Comparison of ENCODE assay signal across 12 cellular contexts in genomic region chr3:194138732-194139084, GRCh38. TPM values are rescaled to one million over a fixed set of nuclear protein-coding genes. Genes with fewer than 3 reads are reported as not detected.
A peak's percentile ranks its signal among the peaks of the same experiment; 100 is the strongest.
DNase-seq lines count a peak whose midpoint lies in the region; ATAC-seq, FAIRE-seq and TF ChIP-seq lines count a peak whose summit lies in the region.
"Had no signal": no experiment of that assay in that cellular context is flagged by ENCODE, and none has a peak within 500 bp of the region (broad histone marks: within the 10 kb centered on the region; RNA-seq: fewer than 3 reads in every experiment).

No MANE protein-coding gene starts in this region.

- intact Hi-C loops in K562 (cut with micrococcal nuclease) = loop anchor here (5.0 to 10.0 kb wide), 4 partner anchors 164 to 476 kb away; no protein-coding TSS in a partner anchor
- intact Hi-C loops in CD8-positive, alpha-beta T cell (cut with DNase I, micrococcal nuclease) = loop anchor here (2.0 to 10.0 kb wide), 6 partner anchors 259 to 546 kb away; partner anchors contain the start of genes ATP13A3 (in 2 of the 2), GP5 (in 1 of the 2) and OPA1 (in 1 of the 2)

- H3K9me3 ChIP-seq in K562 (replicated peaks; ENCODE audit: control insufficient read depth, insufficient read depth, low read depth, low read length) (no peaks in the 10 kb centered on the region), subcutaneous abdominal adipose tissue (ENCODE audit: control insufficient read depth in 5 of 5, low read length in 5 of 5) (peaks cover 0 to 4% (median 0%) of the 10 kb centered on the region in 5 donors)
- H3K9me3 ChIP-seq in CD8-positive, alpha-beta T cell (ENCODE audit: low read length) = no peaks in the 10 kb centered on the region
- H3K9me3 ChIP-seq: testis had no signal

- H3K27ac ChIP-seq in K562 (ENCODE audit: extremely low read depth, low read depth, low read length) = peak overlapping the region; percentile 97
- H3K27ac ChIP-seq in subcutaneous abdominal adipose tissue (ENCODE audit: low read depth, low read length) = peak overlapping the region; percentile 18
- H3K27ac ChIP-seq in CD8-positive, alpha-beta T cell (ENCODE audit: low read depth, low read length) = no peak overlapping the region

- H3K27me3 Mint-ChIP-seq in CD8-positive, alpha-beta T cell (ENCODE audit: low read depth) = peaks cover 58% of the 10 kb centered on the region

- H3K27ac Mint-ChIP-seq in CD8-positive, alpha-beta T cell = no peak overlapping the region

- H3K4me3 Mint-ChIP-seq in CD8-positive, alpha-beta T cell = no peak overlapping the region

- TF ChIP-seq CTCF in K562 (IDR thresholded peaks at IDR 0.05 in 2 of 3, conservative IDR thresholded peaks at IDR 0.05 in 1 of 3; ENCODE audit: insufficient read depth in 2 of 3, low read depth in 1 of 3, low read length in 3 of 3) (no peak), kidney epithelial cell (IDR thresholded peaks at IDR 0.05; ENCODE audit: insufficient read depth, low read length, poor library complexity, severe bottlenecking) (no peak)
- TF ChIP-seq CTCF in CD8-positive, alpha-beta T cell (IDR thresholded peaks at IDR 0.05) = no peak

- CTCF ChIA-PET in K562 (lab: Yijun Ruan, JAX; ENCODE audit: low intra/inter-chr PET ratio) = interaction anchor here (2.6 kb wide), 1 partner anchor 351 kb away, joined by 13 read pairs; no protein-coding TSS in a partner anchor
- CTCF ChIA-PET in CD8-positive, alpha-beta T cell (lab: Charles Lee) = interaction anchor here (1.0 to 3.1 kb wide), 3 partner anchors 177 to 476 kb away, joined by 3 to 9 read pairs (median 3); no protein-coding TSS in a partner anchor

- TF ChIP-seq EP300 in K562 (IDR thresholded peaks at IDR 0.05; ENCODE audit: low read length) = no peak

- DNase-seq in DMS53 (lab: John Stamatoyannopoulos, UW) (peak; percentile 57), DMS53 treated with DMSO at 0.1 percent for 48 hours (lab: John Stamatoyannopoulos, UW; ENCODE audit: unreplicated experiment) (no peak), K562 (ENCODE audit: extremely low read depth in 1 of 4, low spot score in 3 of 4) (no peak), kidney epithelial cell (ENCODE audit: low read depth) (no peak), globus pallidus (ENCODE audit: low spot score) (no peak)
- no peak for DNase-seq in CD8-positive, alpha-beta T cell
- DNase-seq: NCI-H1092 had no signal

- H3K4me3 ChIP-seq in K562 (peak overlapping the region; percentile 54; the same call in 1 of the 2 replicates), kidney epithelial cell (ENCODE audit: low read depth, low read length) (peak overlapping the region; percentile 76), subcutaneous abdominal adipose tissue (ENCODE audit: low read depth in 1 of 5, low read length in 5 of 5) (peak overlapping the region in 4 of 5 donors; percentile 12 to 91 (median 69))
- H3K4me3 ChIP-seq in CD8-positive, alpha-beta T cell (ENCODE audit: low read depth, low read length) = no peak overlapping the region

- peaks cover under 1% of the 10 kb centered on the region for H3K9me1 ChIP-seq in K562 (ENCODE audit: control insufficient read depth, insufficient read depth, low read length)

- H3K36me3 Mint-ChIP-seq in CD8-positive, alpha-beta T cell = peaks cover under 1% of the 10 kb centered on the region

- H3K79me2 ChIP-seq in K562 (ENCODE audit: control insufficient read depth, insufficient read depth, low read length) = peaks cover 33% of the 10 kb centered on the region

- TF ChIP-seq RAD21 in K562 (CRISPR knock-in tag; conservative IDR thresholded peaks at IDR 0.05 in 1 of 2, IDR thresholded peaks at IDR 0.05 in 1 of 2) = no peak

- TF ChIP-seq POLR2A in K562 (conservative IDR thresholded peaks at IDR 0.05) = no peak

- H2AFZ ChIP-seq in K562 (ENCODE audit: low read depth, low read length) = peak overlapping the region; percentile 7; the same call in 1 of the 2 replicates

- WGBS in K562 (ENCODE audit: insufficient coverage, low coverage, missing lambda C conversion rate) = 2% methylated on average over 4 of the region's 4 CpGs

- no peaks in the 10 kb centered on the region for H4K20me1 ChIP-seq in K562 (replicated peaks; ENCODE audit: control insufficient read depth, insufficient read depth, low read length)

- POLR2A ChIA-PET in K562 (lab: Yijun Ruan, JAX) = interaction anchor here (0.6 to 4.9 kb wide), 38 partner anchors 8 to 417 kb away, joined by 3 to 48 read pairs (median 4); no protein-coding TSS in a partner anchor
- POLR2A ChIA-PET in CD8-positive, alpha-beta T cell (lab: Charles Lee) = no interaction called here

- peaks cover 37 to 72% of the 10 kb centered on the region in 2 experiments for H3K4me1 ChIP-seq in K562 (replicated peaks in 1 of 2; ENCODE audit: control insufficient read depth in 2 of 2, insufficient read depth in 2 of 2, low read length in 2 of 2)
- H3K4me1 ChIP-seq in subcutaneous abdominal adipose tissue (ENCODE audit: control insufficient read depth in 5 of 5, insufficient read depth in 5 of 5, low read length in 5 of 5) = peaks cover 29 to 76% (median 63%) of the 10 kb centered on the region in 5 donors
- H3K4me1 ChIP-seq in CD8-positive, alpha-beta T cell (ENCODE audit: insufficient read depth, low read length) = peaks cover 45% of the 10 kb centered on the region

- BruUV-seq in K562 (replicated peaks; lab: Mats Ljungman, UMichigan) = no TSS peak

- peaks cover 40% of the 10 kb centered on the region for H3K4me1 Mint-ChIP-seq in CD8-positive, alpha-beta T cell (ENCODE audit: low read depth)

- H3K4me2 ChIP-seq in K562 (ENCODE audit: insufficient read depth, low read length) = peak overlapping the region; percentile 64

- no peaks in the 10 kb centered on the region for H3K27me3 ChIP-seq in K562 (ENCODE audit: control insufficient read depth in 2 of 2, insufficient read depth in 2 of 2, low read length in 2 of 2)
- no peaks in the 10 kb centered on the region for H3K27me3 ChIP-seq in kidney epithelial cell (ENCODE audit: control insufficient read depth, insufficient read depth, low read length)
- H3K27me3 ChIP-seq in subcutaneous abdominal adipose tissue (ENCODE audit: control insufficient read depth in 5 of 5, insufficient read depth in 4 of 5, low read length in 5 of 5) = peaks cover 0 to 12% (median 0%) of the 10 kb centered on the region in 5 donors
- H3K27me3 ChIP-seq in CD8-positive, alpha-beta T cell (ENCODE audit: insufficient read depth, low read length) = peaks cover 36% of the 10 kb centered on the region
- H3K27me3 ChIP-seq: testis had no signal

- no peak for ATAC-seq in K562
- ATAC-seq in CD8-positive, alpha-beta T cell = no peak
- no peak for ATAC-seq in HG03108 (IDR thresholded peaks at IDR 0.05; ENCODE audit: unreplicated experiment)

- peak; percentile 37 for FAIRE-seq in K562 (lab: Jason Lieb, UNC)
- FAIRE-seq: A204.1 had no signal

- peaks cover 11% of the 10 kb centered on the region; the same call in 1 of the 3 replicates for H3K36me3 ChIP-seq in K562 (ENCODE audit: control insufficient read depth, insufficient read depth, low read length)
- H3K36me3 ChIP-seq in kidney epithelial cell (ENCODE audit: control insufficient read depth, insufficient read depth, low read length) = peaks cover 2% of the 10 kb centered on the region
- H3K36me3 ChIP-seq in subcutaneous abdominal adipose tissue (ENCODE audit: control insufficient read depth in 5 of 5, insufficient read depth in 5 of 5, low read length in 5 of 5) = peaks cover 0 to 3% (median 0%) of the 10 kb centered on the region in 5 donors
- H3K36me3 ChIP-seq in CD8-positive, alpha-beta T cell (ENCODE audit: insufficient read depth, low read length) = no peaks in the 10 kb centered on the region

- no peaks in the 10 kb centered on the region for H3K9me3 Mint-ChIP-seq in CD8-positive, alpha-beta T cell
- H3K9me3 Mint-ChIP-seq: dendritic cell treated with granulocyte-macrophage colony-stimulating factor and Interleukin-4, amounts not matched to agents 40 ng/mL and 50 ng/mL, for 4 days had no signal

- in situ Hi-C loops in K562 (cut with MboI) = loop anchor here (5.0 kb wide), 1 partner anchor 351 kb away; no protein-coding TSS in a partner anchor

- H3K9ac ChIP-seq in K562 (ENCODE audit: insufficient read depth in 1 of 2, low read depth in 2 of 2, low read length in 2 of 2) (peak overlapping the region; percentile 78 to 83; a peak in 3 of 4 replicates), subcutaneous abdominal adipose tissue (ENCODE audit: low read length in 5 of 5) (peak overlapping the region in 1 of 5 donors; percentile 38)

TF ChIP-seq in K562, 482 proteins besides CTCF, POLR2A, EP300 and RAD21 (continues in another document):
- TF ChIP-seq ZNF717 (CRISPR knock-in tag; IDR thresholded peaks at IDR 0.05) (no peak), ZNF584 (CRISPR knock-in tag; IDR thresholded peaks at IDR 0.05; ENCODE audit: low read depth) (no peak)

RNA-seq across cellular contexts. Expression of gene HES1, which starts 2.8 kb away (rescaled TPM):
- total RNA-seq in K562 (2011; cell fraction: chromatin; rRNA removed; ENCODE audit: low replicate concordance) = 7.6 and 9.1 TPM in 2 replicates
- total RNA-seq in K562 (2011; cell fraction: nucleolus; rRNA removed) = 13.3 and 13.7 TPM in 2 replicates
- 10.1 and 12.0 TPM in 2 replicates for total RNA-seq in K562 (2011; cell fraction: nucleoplasm; rRNA removed)
- total RNA-seq in K562 (2014; rRNA removed) (37.0 and 46.8 TPM in 2 replicates), K562 (2014; rRNA removed; fragmentation: Illumina TruSeq; extraction: Trizol) (17.7 and 17.8 TPM in 2 replicates), K562 (2015; rRNA removed; fragmentation: Illumina TruSeq; extraction: Trizol) (24.0 and 24.9 TPM in 2 replicates), K562 (2021) (30.5 and 39.1 TPM in 2 replicates), kidney epithelial cell (45.2 and 50.7 TPM in 2 replicates)
- polyA plus RNA-seq in K562 (2011; rRNA removed) (4.8 and 9.0 TPM in 2 replicates), K562 (2014; fragmentation: Illumina TruSeq; extraction: Trizol) (16.7 and 19.3 TPM in 2 replicates), K562 (2014; fragmentation: Nextera tagmentation; extraction: Ambion mirVana) (1 to 10 TPM; 3.4 to 6.3 TPM), K562 (2014; rRNA removed) (23.1 and 32.2 TPM in 2 replicates)
- 4.5 and 21.4 TPM in 2 replicates for polyA plus RNA-seq in K562 (2011; cell fraction: cytosol; rRNA removed)
- polyA plus RNA-seq in K562 (2011; cell fraction: nucleus; rRNA removed) = 7.4 and 25.5 TPM in 2 replicates
- 45.6 and 82.2 TPM in 2 replicates for polyA plus RNA-seq in K562 (2012)
- polyA minus RNA-seq in K562 (2011; rRNA and poly(A)+ RNA removed) = 2.8 and 7.0 TPM in 2 replicates
- 7.7 and 23.0 TPM in 2 replicates for polyA minus RNA-seq in K562 (2011; cell fraction: cytosol; rRNA and poly(A)+ RNA removed)
- polyA minus RNA-seq in K562 (2011; cell fraction: nucleus; rRNA and poly(A)+ RNA removed) = 12.7 and 22.8 TPM in 2 replicates
- 1 to 10 TPM in 1 of 2 experiments, under 1 TPM in 1; 0.92 to 1.1 TPM for total RNA-seq in CD8-positive, alpha-beta T cell

Comparison
In these comparisons a context has a peak if more than half of its experiments do, and no peak if none do; other contexts are left out.
1. RNA of gene HES1, which starts 2.8 kb away (total RNA-seq): 45.2 to 50.7 TPM in kidney epithelial cell and 7.6 to 46.8 TPM in K562; 0.92 to 1.1 TPM in CD8-positive, alpha-beta T cell; every median in the first group is over 4 times any median in the second.